Comparison of ENCODE assay signal across 2 cellular contexts in the genomic region with DNA sequence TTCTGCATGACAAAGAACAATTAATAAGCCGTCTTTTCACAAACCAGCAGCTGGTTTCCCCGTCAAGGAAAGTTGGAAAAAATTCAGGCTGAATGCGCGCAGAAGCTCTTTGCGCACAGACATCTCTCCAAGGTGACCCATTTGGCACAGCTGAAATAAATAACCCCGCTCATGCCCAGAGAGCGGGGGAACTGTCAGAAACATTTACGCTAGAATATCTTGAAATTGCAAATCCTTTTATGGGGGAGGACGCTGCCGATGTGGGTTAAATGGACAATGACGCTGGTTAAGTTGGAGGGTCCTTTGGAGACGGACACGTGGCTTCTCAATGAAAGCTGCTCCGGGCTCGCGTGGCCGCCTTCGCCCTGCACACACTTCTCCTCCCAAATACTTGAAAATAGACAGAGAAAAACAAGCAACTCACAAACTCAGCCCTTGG.
TF ChIP-seq lines count a peak whose summit lies in the region.

No MANE protein-coding gene starts in this region.

TF ChIP-seq in endothelial cell of umbilical vein, 7 proteins besides CTCF, POLR2A, EP300 and RAD21:
- no peak for TF ChIP-seq MYC (IDR thresholded peaks at IDR 0.05; ENCODE audit: low read depth, low read length)
- no peak for TF ChIP-seq EZH2 (IDR thresholded peaks at IDR 0.05; ENCODE audit: borderline replicate concordance, low read depth, low read length, severe bottlenecking)
- no peak for TF ChIP-seq FOS (IDR thresholded peaks at IDR 0.05; ENCODE audit: borderline replicate concordance, insufficient read depth, low read length)
- no peak for TF ChIP-seq MAX (IDR thresholded peaks at IDR 0.05; ENCODE audit: insufficient read depth, insufficient read length)
- TF ChIP-seq GATA2 (IDR thresholded peaks at IDR 0.05; ENCODE audit: insufficient read depth, insufficient read length, low read depth, low read length): no peak
- TF ChIP-seq JUN (IDR thresholded peaks at IDR 0.05; ENCODE audit: borderline replicate concordance, insufficient read depth, insufficient read length, low read depth): no peak
- TF ChIP-seq POLR2AphosphoS5 (IDR thresholded peaks at IDR 0.05; ENCODE audit: insufficient read depth, low read depth, low read length): no peak

TF ChIP-seq in HEK293T, 16 proteins besides CTCF, POLR2A, EP300 and RAD21:
- no peak for TF ChIP-seq L3MBTL2 (conservative IDR thresholded peaks at IDR 0.05)
- TF ChIP-seq FOXM1 (IDR thresholded peaks at IDR 0.05; ENCODE audit: borderline replicate concordance): no peak
- TF ChIP-seq HDGF (IDR thresholded peaks at IDR 0.05; ENCODE audit: borderline replicate concordance): no peak
- TF ChIP-seq CTBP1 (IDR thresholded peaks at IDR 0.05; ENCODE audit: borderline replicate concordance): no peak
- no peak for TF ChIP-seq NFRKB (IDR thresholded peaks at IDR 0.05)
- no peak for TF ChIP-seq PKNOX1 (IDR thresholded peaks at IDR 0.05)
- TF ChIP-seq ARNT (IDR thresholded peaks at IDR 0.05): no peak
- no peak for TF ChIP-seq TARDBP (IDR thresholded peaks at IDR 0.05)
- TF ChIP-seq FOXA1 (IDR thresholded peaks at IDR 0.05): no peak
- no peak for TF ChIP-seq SUZ12 (IDR thresholded peaks at IDR 0.05)
- no peak for TF ChIP-seq LEF1 (IDR thresholded peaks at IDR 0.05; ENCODE audit: borderline replicate concordance)
- no peak for TF ChIP-seq BHLHE40 (IDR thresholded peaks at IDR 0.05; ENCODE audit: borderline replicate concordance)
- no peak for TF ChIP-seq ELF4 (IDR thresholded peaks at IDR 0.05)
- no peak for TF ChIP-seq FOXK2 (IDR thresholded peaks at IDR 0.05)
- no peak for TF ChIP-seq ZNF384 (IDR thresholded peaks at IDR 0.05)
- TF ChIP-seq SP1 (IDR thresholded peaks at IDR 0.05): no peak
